Comparison of ENCODE assay signal across 1 cellular context in genomic region chr1:236560213-236560771, GRCh38.
TF ChIP-seq lines count a peak whose summit lies in the region.

No MANE protein-coding gene starts in this region.

TF ChIP-seq in A549, 52 proteins besides CTCF, POLR2A, EP300 and RAD21:
- TF ChIP-seq PBX3 (IDR thresholded peaks at IDR 0.05) (no peak), HEYL (CRISPR knock-in tag; IDR thresholded peaks at IDR 0.05) (no peak), HOXA7 (CRISPR knock-in tag; IDR thresholded peaks at IDR 0.05) (no peak), RFX5 (IDR thresholded peaks at IDR 0.05) (no peak), HMGXB4 (CRISPR knock-in tag; IDR thresholded peaks at IDR 0.05; ENCODE audit: borderline replicate concordance) (no peak), FOXS1 (CRISPR knock-in tag; IDR thresholded peaks at IDR 0.05) (no peak), ZFP36 (IDR thresholded peaks at IDR 0.05; ENCODE audit: borderline replicate concordance, partially characterized antibody) (no peak), EHF (CRISPR knock-in tag; IDR thresholded peaks at IDR 0.05) (no peak), HOXB5 (CRISPR knock-in tag; IDR thresholded peaks at IDR 0.05) (no peak)
